Comparison of ENCODE assay signal across 24 cellular contexts in genomic region chr16:65621640-65622039, GRCh38.
DNase-seq lines count a peak whose midpoint lies in the region; ATAC-seq and TF ChIP-seq lines count a peak whose summit lies in the region.
"Had no signal": no experiment of that assay in that cellular context is flagged by ENCODE, and none has a peak within 500 bp of the region (broad histone marks: within the 10 kb centered on the region; RNA-seq: fewer than 3 reads in every experiment).

No MANE protein-coding gene starts in this region.

- no peak for TF ChIP-seq CTCF in BE2C (IDR thresholded peaks at IDR 0.05; ENCODE audit: low read depth, low read length)
- no peak for TF ChIP-seq CTCF in epithelial cell of esophagus (IDR thresholded peaks at IDR 0.05; ENCODE audit: insufficient read depth, low read depth, low read length, missing control alignments)

- H4K91ac ChIP-seq in mesenchymal stem cell (ENCODE audit: low read length) = no peak overlapping the region

- ATAC-seq in HG03135 (IDR thresholded peaks at IDR 0.05; ENCODE audit: unreplicated experiment) = no peak
- ATAC-seq: activated T-helper 17 cell treated with anti-CD3 and anti-CD28 coated beads, Interleukin-2, amount 50 U/mL, for 72 hours; left lobe of liver; Panc1; sciatic nerve had no signal

- H3K4me1 ChIP-seq in BE2C = peaks cover 5% of the 10 kb centered on the region; the same call in 1 of the 2 replicates
- no peaks in the 10 kb centered on the region for H3K4me1 ChIP-seq in mesenchymal stem cell (ENCODE audit: control insufficient read depth, insufficient read depth, low read depth, low read length)
- H3K4me1 ChIP-seq: transverse colon had no signal

- no peak overlapping the region for H3K18ac ChIP-seq in mesenchymal stem cell (ENCODE audit: low read depth in 1 of 2, low read length in 2 of 2)

- H2AK5ac ChIP-seq in mesenchymal stem cell (ENCODE audit: low read length, severe bottlenecking) = no peak overlapping the region

- H3K36me3 ChIP-seq in BE2C (no peaks in the 10 kb centered on the region), mesenchymal stem cell (ENCODE audit: control insufficient read depth in 1 of 2, insufficient read depth in 2 of 2, low read depth in 1 of 2, low read length in 2 of 2) (no peaks in the 10 kb centered on the region)
- H3K36me3 ChIP-seq: transverse colon had no signal

- no peak overlapping the region for H3K9ac ChIP-seq in mesenchymal stem cell (ENCODE audit: low read length)

- no peak overlapping the region for H3K23ac ChIP-seq in mesenchymal stem cell (ENCODE audit: low read length in 2 of 2)

- no peak overlapping the region for H2BK5ac ChIP-seq in mesenchymal stem cell (ENCODE audit: low read depth, low read length, poor library complexity, severe bottlenecking)

- DNase-seq in BE2C (peak; percentile 21), COLO668 (lab: John Stamatoyannopoulos, UW; ENCODE audit: unreplicated experiment) (peak; percentile 80), NCI-H748 (lab: John Stamatoyannopoulos, UW; ENCODE audit: unreplicated experiment) (peak; percentile 78), epithelial cell of esophagus (ENCODE audit: low read depth) (peak; percentile 33), SIG-M5 treated with dmso at 0.1 percent for 504 hours (lab: John Stamatoyannopoulos, UW; ENCODE audit: unreplicated experiment) (no peak), mesenchymal stem cell (no peak)
- DNase-seq: DMS79; effector CD4-positive, alpha-beta T cell; H7; KG1; MM.1S; NCI-H1436; NCI-H2081; SIG-M5; stimulated activated CD4-positive, alpha-beta T cell treated with anti-CD3 and anti-CD28 coated beads, Interleukin-12 subunit alpha, Interleukin-12 subunit beta, amount 100 ng/mL, for 4 hours; stimulated activated CD4-positive, alpha-beta T cell treated with anti-CD3 and anti-CD28 coated beads, Interleukin-4, amount 100 ng/mL, for 1 hour; SW 1271; transverse colon had no signal

- no peak overlapping the region for H3K14ac ChIP-seq in mesenchymal stem cell (ENCODE audit: low read length in 2 of 2)

- no peak overlapping the region for H3K4ac ChIP-seq in mesenchymal stem cell (ENCODE audit: low read depth in 1 of 2, low read length in 2 of 2)

- H3K27me3 ChIP-seq in BE2C = no peaks in the 10 kb centered on the region
- peaks cover 0 to 11% of the 10 kb centered on the region in 2 experiments for H3K27me3 ChIP-seq in mesenchymal stem cell (ENCODE audit: control insufficient read depth in 1 of 2, insufficient read depth in 1 of 2, low read length in 2 of 2)
- H3K27me3 ChIP-seq: transverse colon had no signal

- H2BK15ac ChIP-seq in mesenchymal stem cell (ENCODE audit: low read depth, poor library complexity, severe bottlenecking) = no peak overlapping the region

- H2BK12ac ChIP-seq in mesenchymal stem cell (ENCODE audit: low read length in 2 of 2) = no peak overlapping the region

- H2AFZ ChIP-seq in mesenchymal stem cell (ENCODE audit: low read depth, low read length) = no peak overlapping the region

- no peak overlapping the region for H4K8ac ChIP-seq in mesenchymal stem cell (ENCODE audit: low read length)

- no peaks in the 10 kb centered on the region for H3K79me1 ChIP-seq in mesenchymal stem cell (replicated peaks; ENCODE audit: low read length, poor library complexity, severe bottlenecking)

- H3K9me3 ChIP-seq in BE2C (no peaks in the 10 kb centered on the region), mesenchymal stem cell (ENCODE audit: control insufficient read depth, low read length) (no peaks in the 10 kb centered on the region)
- H3K9me3 ChIP-seq: transverse colon had no signal

- WGBS in mesenchymal stem cell = 90% methylated on average over 3 of the region's 3 CpGs

- H3K27ac ChIP-seq in mesenchymal stem cell (ENCODE audit: low read length, poor library complexity, severe bottlenecking) = no peak overlapping the region
- H3K27ac ChIP-seq: HL-60, transverse colon had no signal

- no peak overlapping the region for H3K4me3 ChIP-seq in BE2C (ENCODE audit: low read depth, low read length)
- no peak overlapping the region for H3K4me3 ChIP-seq in epithelial cell of esophagus (ENCODE audit: low read length)
- no peak overlapping the region for H3K4me3 ChIP-seq in mesenchymal stem cell (ENCODE audit: insufficient read depth in 1 of 2, low read depth in 1 of 2, low read length in 2 of 2)
- H3K4me3 ChIP-seq: transverse colon had no signal

- no peak overlapping the region for H3K4me2 ChIP-seq in mesenchymal stem cell (ENCODE audit: low read length, poor library complexity, severe bottlenecking)

- H2BK120ac ChIP-seq in mesenchymal stem cell (ENCODE audit: low read depth, low read length) = no peak overlapping the region

Comparison
In these comparisons a context has a peak if more than half of its experiments do, and no peak if none do; other contexts are left out.
1. DNase-seq: peak in BE2C (single experiment), COLO668 (single experiment), NCI-H748 (single experiment) and epithelial cell of esophagus (single experiment); none in SIG-M5 treated with dmso at 0.1 percent for 504 hours (single experiment) and mesenchymal stem cell (single experiment).